2 cellular contexts compared by ENCODE assay signal in genomic region chr9:26158631-26159150, GRCh38.
TF ChIP-seq lines count a peak whose summit lies in the region.

No MANE protein-coding gene starts in this region.

TF ChIP-seq in SK-N-SH, 30 proteins besides CTCF, POLR2A, EP300 and RAD21 (continued from another document):
- no peak for TF ChIP-seq USF1 (IDR thresholded peaks at IDR 0.05; ENCODE audit: borderline replicate concordance, low read depth)
- TF ChIP-seq NFIC (IDR thresholded peaks at IDR 0.05; ENCODE audit: borderline replicate concordance), result no peak
- no peak for TF ChIP-seq PBX3 (IDR thresholded peaks at IDR 0.05)

TF ChIP-seq in SK-N-SH treated with all-trans-retinoic acid at 6 μM for 48 hours, 23 proteins besides CTCF, POLR2A, EP300 and RAD21 (continued from another document):
- TF ChIP-seq CSRNP3 (CRISPR knock-in tag; IDR thresholded peaks at IDR 0.05) (no peak), TOX (CRISPR knock-in tag; IDR thresholded peaks at IDR 0.05; ENCODE audit: borderline replicate concordance) (no peak), SNAI2 (CRISPR knock-in tag; IDR thresholded peaks at IDR 0.05) (no peak), PATZ1 (CRISPR knock-in tag; IDR thresholded peaks at IDR 0.05; ENCODE audit: borderline replicate concordance) (no peak), POU6F1 (CRISPR knock-in tag; IDR thresholded peaks at IDR 0.05; ENCODE audit: borderline replicate concordance, low read depth) (no peak), BACH2 (CRISPR knock-in tag; IDR thresholded peaks at IDR 0.05; ENCODE audit: borderline replicate concordance) (no peak), OSR1 (CRISPR knock-in tag; IDR thresholded peaks at IDR 0.05) (no peak)
TF ChIP-seq in SK-N-SH treated with all-trans-retinoic acid at 6 μM for 48 hours: peak in this region for 0.
